ENCODE assay signal across 8 cellular contexts in the genomic region with DNA sequence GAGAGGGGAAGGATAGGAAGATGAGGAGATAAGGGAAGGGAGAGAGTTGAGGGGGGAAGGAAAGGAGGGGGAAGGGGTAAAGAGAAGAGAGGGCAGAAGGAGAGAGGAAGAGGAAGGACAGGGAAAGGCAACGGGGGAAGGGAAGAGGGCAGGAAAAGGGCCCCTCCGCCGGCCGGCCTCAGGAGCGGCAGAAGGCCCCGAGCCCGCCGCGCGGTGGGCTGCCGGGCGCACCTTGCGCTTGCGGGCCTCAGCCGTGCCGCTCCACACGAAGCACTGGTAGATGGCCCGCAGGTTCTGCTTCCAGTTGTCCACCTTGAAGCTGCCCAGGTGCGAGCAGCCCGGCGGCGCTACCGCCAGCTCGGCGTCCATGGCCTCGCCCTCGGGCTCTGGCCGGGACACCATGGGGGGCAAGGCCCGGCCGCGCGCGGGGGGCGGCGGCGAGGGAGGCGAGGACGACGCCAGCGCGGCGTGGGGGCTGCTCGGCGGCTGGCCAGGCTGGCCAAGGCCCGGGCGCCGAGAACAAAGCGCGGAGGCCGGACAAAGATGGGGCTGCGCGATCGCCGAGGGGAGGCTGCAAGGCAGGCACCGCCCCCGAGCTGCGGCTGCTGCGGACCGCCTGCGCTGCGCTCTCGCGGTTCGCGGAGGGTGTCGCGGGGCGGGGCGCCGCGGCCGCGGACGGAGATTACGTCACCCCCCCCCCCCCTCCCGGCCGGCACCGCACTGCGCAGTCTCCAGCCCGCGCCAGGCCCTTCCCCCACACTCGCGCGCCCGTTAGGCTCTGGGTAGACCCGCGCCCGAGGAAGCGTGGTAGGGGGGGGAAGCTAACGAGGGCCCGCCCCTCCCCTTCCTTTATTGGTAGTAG.
DNase-seq lines count a peak whose midpoint lies in the region; ATAC-seq and TF ChIP-seq lines count a peak whose summit lies in the region.

TSS of gene USP22 (minus strand) at position 578 of the 862 bp plus-strand sequence. CDS start at position 402, 176 bp downstream.

- TF ChIP-seq CTCF in WI38 (IDR thresholded peaks at IDR 0.05; ENCODE audit: low read depth, low read length): no peak

- no peak for TF ChIP-seq EP300 in Ishikawa (IDR thresholded peaks at IDR 0.05; ENCODE audit: borderline replicate concordance)

- H3K27me3 ChIP-seq in endocrine pancreas (ENCODE audit: control insufficient read depth, insufficient read depth, low read length): no peaks in the 10 kb centered on the region
- no peaks in the 10 kb centered on the region for H3K27me3 ChIP-seq in subcutaneous abdominal adipose tissue (ENCODE audit: control insufficient read depth in 5 of 5, insufficient read depth in 4 of 5, low read length in 5 of 5)

- peak within 1 kb of the TSS; percentile 94 for H3K4me3 ChIP-seq in WI38 (ENCODE audit: low read depth, low read length)
- peak within 1 kb of the TSS; percentile 81 for H3K4me3 ChIP-seq in endocrine pancreas (ENCODE audit: control insufficient read depth, insufficient read depth, low read length)
- peak within 1 kb of the TSS; percentile 72 to 95 (median 88) for H3K4me3 ChIP-seq in subcutaneous abdominal adipose tissue (ENCODE audit: low read depth in 1 of 5, low read length in 5 of 5)

- H3K27ac ChIP-seq in subcutaneous abdominal adipose tissue (ENCODE audit: low read depth, low read length): peak within 1 kb of the TSS; percentile 93

- peak; percentile 97 for DNase-seq in NCI-H1105 (lab: John Stamatoyannopoulos, UW)
- no peak for DNase-seq in NCI-H1105 treated with DMSO at 0.1 percent for 48 hours (lab: John Stamatoyannopoulos, UW)
- DNase-seq in middle frontal gyrus (ENCODE audit: extremely low spot score, low spot score): peak; percentile 85

- peak within 1 kb of the TSS; percentile 97 for H3K9ac ChIP-seq in endocrine pancreas (ENCODE audit: control insufficient read depth, insufficient read depth, low read length)
- H3K9ac ChIP-seq in subcutaneous abdominal adipose tissue (ENCODE audit: low read length in 5 of 5): peak within 1 kb of the TSS in 4 of 5 donors; percentile 88 to 98 (median 96)

- H3K4me1 ChIP-seq in endocrine pancreas (ENCODE audit: control insufficient read depth, insufficient read depth, low read length): peaks cover 6% of the 10 kb centered on the region
- H3K4me1 ChIP-seq in subcutaneous abdominal adipose tissue (ENCODE audit: control insufficient read depth in 5 of 5, insufficient read depth in 5 of 5, low read length in 5 of 5): peaks cover 8 to 33% (median 28%) of the 10 kb centered on the region in 5 donors

- peak; percentile 60 for ATAC-seq in GM21737 (IDR thresholded peaks at IDR 0.05; ENCODE audit: unreplicated experiment)

- TF ChIP-seq RAD21 in Ishikawa (IDR thresholded peaks at IDR 0.05; ENCODE audit: low read depth): no peak

- H3K36me3 ChIP-seq in endocrine pancreas (ENCODE audit: control insufficient read depth, insufficient read depth, low read length) (no peaks in the 10 kb centered on the region), subcutaneous abdominal adipose tissue (ENCODE audit: control insufficient read depth in 5 of 5, insufficient read depth in 5 of 5, low read length in 5 of 5) (peaks cover 0 to 3% (median 0%) of the 10 kb centered on the region in 5 donors)

- H3K9me3 ChIP-seq in endocrine pancreas (ENCODE audit: control insufficient read depth, low read length) (no peaks in the 10 kb centered on the region), subcutaneous abdominal adipose tissue (ENCODE audit: control insufficient read depth in 5 of 5, low read length in 5 of 5) (no peaks in the 10 kb centered on the region)

TF ChIP-seq in Ishikawa, 13 proteins besides CTCF, POLR2A, EP300 and RAD21:
- TF ChIP-seq, protein P1, sequence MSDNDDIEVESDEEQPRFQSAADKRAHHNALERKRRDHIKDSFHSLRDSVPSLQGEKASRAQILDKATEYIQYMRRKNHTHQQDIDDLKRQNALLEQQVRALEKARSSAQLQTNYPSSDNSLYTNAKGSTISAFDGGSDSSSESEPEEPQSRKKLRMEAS (IDR thresholded peaks at IDR 0.05): peak; percentile 27; the same call in 1 of the 2 replicates
- TF ChIP-seq, protein P2, sequence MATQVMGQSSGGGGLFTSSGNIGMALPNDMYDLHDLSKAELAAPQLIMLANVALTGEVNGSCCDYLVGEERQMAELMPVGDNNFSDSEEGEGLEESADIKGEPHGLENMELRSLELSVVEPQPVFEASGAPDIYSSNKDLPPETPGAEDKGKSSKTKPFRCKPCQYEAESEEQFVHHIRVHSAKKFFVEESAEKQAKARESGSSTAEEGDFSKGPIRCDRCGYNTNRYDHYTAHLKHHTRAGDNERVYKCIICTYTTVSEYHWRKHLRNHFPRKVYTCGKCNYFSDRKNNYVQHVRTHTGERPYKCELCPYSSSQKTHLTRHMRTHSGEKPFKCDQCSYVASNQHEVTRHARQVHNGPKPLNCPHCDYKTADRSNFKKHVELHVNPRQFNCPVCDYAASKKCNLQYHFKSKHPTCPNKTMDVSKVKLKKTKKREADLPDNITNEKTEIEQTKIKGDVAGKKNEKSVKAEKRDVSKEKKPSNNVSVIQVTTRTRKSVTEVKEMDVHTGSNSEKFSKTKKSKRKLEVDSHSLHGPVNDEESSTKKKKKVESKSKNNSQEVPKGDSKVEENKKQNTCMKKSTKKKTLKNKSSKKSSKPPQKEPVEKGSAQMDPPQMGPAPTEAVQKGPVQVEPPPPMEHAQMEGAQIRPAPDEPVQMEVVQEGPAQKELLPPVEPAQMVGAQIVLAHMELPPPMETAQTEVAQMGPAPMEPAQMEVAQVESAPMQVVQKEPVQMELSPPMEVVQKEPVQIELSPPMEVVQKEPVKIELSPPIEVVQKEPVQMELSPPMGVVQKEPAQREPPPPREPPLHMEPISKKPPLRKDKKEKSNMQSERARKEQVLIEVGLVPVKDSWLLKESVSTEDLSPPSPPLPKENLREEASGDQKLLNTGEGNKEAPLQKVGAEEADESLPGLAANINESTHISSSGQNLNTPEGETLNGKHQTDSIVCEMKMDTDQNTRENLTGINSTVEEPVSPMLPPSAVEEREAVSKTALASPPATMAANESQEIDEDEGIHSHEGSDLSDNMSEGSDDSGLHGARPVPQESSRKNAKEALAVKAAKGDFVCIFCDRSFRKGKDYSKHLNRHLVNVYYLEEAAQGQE (IDR thresholded peaks at IDR 0.05; ENCODE audit: low read depth): no peak
- TF ChIP-seq TAF1 (IDR thresholded peaks at IDR 0.05; ENCODE audit: low read depth): peak; percentile 47; the same call in 1 of the 2 replicates
- peak; percentile 24; the same call in 1 of the 2 replicates for TF ChIP-seq NFIC (IDR thresholded peaks at IDR 0.05)
- TF ChIP-seq YY1 (IDR thresholded peaks at IDR 0.05; ENCODE audit: low read depth): 0 out of 2 replicates have a peak, but pooled peaks have one; percentile 21
- TF ChIP-seq ZBTB7A (IDR thresholded peaks at IDR 0.05; ENCODE audit: low read depth): no peak
- TF ChIP-seq, protein P3, sequence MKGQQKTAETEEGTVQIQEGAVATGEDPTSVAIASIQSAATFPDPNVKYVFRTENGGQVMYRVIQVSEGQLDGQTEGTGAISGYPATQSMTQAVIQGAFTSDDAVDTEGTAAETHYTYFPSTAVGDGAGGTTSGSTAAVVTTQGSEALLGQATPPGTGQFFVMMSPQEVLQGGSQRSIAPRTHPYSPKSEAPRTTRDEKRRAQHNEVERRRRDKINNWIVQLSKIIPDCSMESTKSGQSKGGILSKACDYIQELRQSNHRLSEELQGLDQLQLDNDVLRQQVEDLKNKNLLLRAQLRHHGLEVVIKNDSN (IDR thresholded peaks at IDR 0.05): no peak
